In genomic region chr5:17890501-17890900, GRCh38 we compare ENCODE assay signal across 25 cellular contexts.
"Had no signal": no experiment of that assay in that cellular context is flagged by ENCODE, and none has a peak within 500 bp of the region (broad histone marks: within the 10 kb centered on the region; RNA-seq: fewer than 3 reads in every experiment).

No MANE protein-coding gene starts in this region.

- H3K9me3 ChIP-seq: colonic mucosa, esophagus squamous epithelium, gastrocnemius medialis, uterus had no signal

- H3K27me3 ChIP-seq: colonic mucosa, esophagus squamous epithelium, gastrocnemius medialis, uterus had no signal

- H3K36me3 Mint-ChIP-seq: activated naive CD4-positive, alpha-beta T cell treated with anti-CD3 and anti-CD28 coated beads, Interleukin-2, amount 50 U/mL, for 72 hours; natural killer cell treated with Interleukin-12 subunit alpha and Interleukin-12 subunit beta and Interleukin-15 and Interleukin-18, amount 100 ng/mL, for 72 hours; stimulated activated effector memory CD8-positive, alpha-beta T cell treated with anti-CD3 and anti-CD28 coated beads, Interleukin-12 subunit alpha, Interleukin-12 subunit beta, amount 100 ng/mL, for 72 hours; type B pancreatic cell had no signal

- DNase-seq: activated CD4-positive, alpha-beta T cell treated with anti-CD3 and anti-CD28 coated beads for 4 hours; activated CD4-positive, alpha-beta T cell treated with anti-CD3 and anti-CD28 coated beads, Interleukin-2, amount 50 U/mL, for 4 hours; activated CD4-positive, CD25-positive, alpha-beta regulatory T cell; activated naive CD4-positive, alpha-beta T cell; activated T-cell treated with anti-CD3 and anti-CD28 coated beads for 4 hours; activated T-cell treated with anti-CD3 and anti-CD28 coated beads, Interleukin-2, amount 50 U/mL, for 72 hours; colonic mucosa; effector CD8-positive, alpha-beta T cell; esophagus squamous epithelium; gastrocnemius medialis; glutamatergic neuron; left ventricle myocardium inferior; mesendoderm; retina; stimulated activated CD4-positive, alpha-beta T cell treated with anti-CD3 and anti-CD28 coated beads, Interleukin-4, amount 100 ng/mL, for 24 hours; uterus had no signal

- H3K4me3 ChIP-seq: colonic mucosa, esophagus squamous epithelium, gastrocnemius medialis, left ventricle myocardium inferior, lung, skin epidermis, uterus had no signal

- H3K36me3 ChIP-seq: colonic mucosa, esophagus squamous epithelium, gastrocnemius medialis, left ventricle myocardium inferior, uterus had no signal

- H3K4me3 Mint-ChIP-seq: activated T-cell treated with anti-CD3 and anti-CD28 coated beads, Interleukin-2, amount 50 U/mL, for 72 hours; natural killer cell treated with Interleukin-12 subunit alpha and Interleukin-12 subunit beta and Interleukin-15 and Interleukin-18, amount 100 ng/mL, for 72 hours; stimulated activated effector memory CD8-positive, alpha-beta T cell treated with anti-CD3 and anti-CD28 coated beads, Interleukin-12 subunit alpha, Interleukin-12 subunit beta, amount 100 ng/mL, for 72 hours; stimulated activated naive CD8-positive, alpha-beta T cell treated with anti-CD3 and anti-CD28 coated beads, Interleukin-15, Interleukin-2, amounts not matched to agents 100 ng/mL and 50 ng/mL, for 24 hours; type B pancreatic cell had no signal

- H3K4me1 ChIP-seq: colonic mucosa, gastrocnemius medialis, left ventricle myocardium inferior, uterus had no signal

- H3K27ac ChIP-seq: colonic mucosa, epithelial cell of prostate, esophagus squamous epithelium, gastrocnemius medialis, left ventricle myocardium inferior, skin epidermis, uterus had no signal

- H3K27me3 Mint-ChIP-seq: natural killer cell treated with Interleukin-12 subunit alpha and Interleukin-12 subunit beta and Interleukin-15 and Interleukin-18, amount 100 ng/mL, for 72 hours; stimulated activated naive CD8-positive, alpha-beta T cell treated with anti-CD3 and anti-CD28 coated beads, Interleukin-15, Interleukin-2, amounts not matched to agents 100 ng/mL and 50 ng/mL, for 24 hours; type B pancreatic cell had no signal

- H3K27ac Mint-ChIP-seq: activated naive CD4-positive, alpha-beta T cell treated with anti-CD3 and anti-CD28 coated beads, Interleukin-2, amount 50 U/mL, for 72 hours; activated T-cell treated with anti-CD3 and anti-CD28 coated beads, Interleukin-2, amount 50 U/mL, for 72 hours; natural killer cell treated with Interleukin-12 subunit alpha and Interleukin-12 subunit beta and Interleukin-15 and Interleukin-18, amount 100 ng/mL, for 72 hours; stimulated activated effector memory CD8-positive, alpha-beta T cell treated with anti-CD3 and anti-CD28 coated beads, Interleukin-12 subunit alpha, Interleukin-12 subunit beta, amount 100 ng/mL, for 72 hours; stimulated activated naive CD8-positive, alpha-beta T cell treated with anti-CD3 and anti-CD28 coated beads, Interleukin-15, Interleukin-2, amounts not matched to agents 100 ng/mL and 50 ng/mL, for 24 hours; type B pancreatic cell had no signal

- ATAC-seq: activated naive CD4-positive, alpha-beta T cell treated with anti-CD3 and anti-CD28 coated beads, Interleukin-2, amount 50 U/mL, for 72 hours; activated T-cell treated with anti-CD3 and anti-CD28 coated beads, Interleukin-2, amount 50 U/mL, for 72 hours; gastrocnemius medialis; natural killer cell treated with Interleukin-12 subunit alpha and Interleukin-12 subunit beta and Interleukin-15 and Interleukin-18, amount 100 ng/mL, for 72 hours; sciatic nerve; stimulated activated effector memory CD8-positive, alpha-beta T cell treated with anti-CD3 and anti-CD28 coated beads, Interleukin-12 subunit alpha, Interleukin-12 subunit beta, amount 100 ng/mL, for 72 hours had no signal

- H3K4me1 Mint-ChIP-seq: stimulated activated effector memory CD8-positive, alpha-beta T cell treated with anti-CD3 and anti-CD28 coated beads, Interleukin-12 subunit alpha, Interleukin-12 subunit beta, amount 100 ng/mL, for 72 hours had no signal
